Comparison of ENCODE assay signal across 1 cellular context in the genomic region with DNA sequence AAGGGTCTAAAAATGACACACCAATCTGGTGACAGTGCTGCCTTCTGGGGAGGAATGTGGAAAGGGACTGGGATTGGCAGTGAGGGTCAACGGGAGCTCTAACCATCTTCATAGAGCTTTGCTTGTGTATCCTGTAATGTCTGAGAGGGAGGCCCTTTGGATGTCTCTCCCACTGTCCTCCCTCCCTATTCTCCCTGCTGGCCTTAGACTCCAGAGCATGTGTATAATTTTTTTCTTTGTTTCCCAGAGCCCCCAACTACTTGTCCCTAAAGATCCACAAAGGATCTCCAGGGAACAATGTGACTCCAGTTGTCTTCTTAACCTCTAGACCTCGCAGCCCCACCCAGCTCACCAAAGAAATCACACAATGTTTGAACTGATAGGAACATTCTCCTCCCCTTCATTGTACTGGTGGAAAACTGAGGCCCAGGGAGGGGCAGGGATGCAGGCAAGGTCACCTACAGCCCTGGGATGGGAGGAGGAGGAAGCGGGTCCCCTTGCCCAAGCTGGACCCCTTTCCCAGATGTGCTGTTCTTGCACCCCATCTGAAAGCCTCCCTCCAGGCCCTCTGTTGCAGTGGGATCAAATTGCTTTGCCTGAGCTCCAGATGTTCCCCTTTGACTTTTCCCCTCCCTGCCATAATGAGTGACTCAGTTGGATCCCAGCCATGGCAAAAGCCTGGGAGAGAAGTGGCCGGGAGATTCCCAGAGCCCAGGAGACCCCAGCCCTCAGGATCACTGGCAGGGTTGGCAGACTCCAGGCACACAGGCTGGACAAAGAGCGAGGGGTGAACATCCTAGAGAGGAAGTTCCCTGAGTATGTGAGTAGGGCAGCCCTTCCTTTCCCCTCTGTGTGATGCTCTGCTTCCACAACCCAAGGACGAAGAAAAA.
TF ChIP-seq lines count a peak whose summit lies in the region.

No MANE protein-coding gene starts in this region.

TF ChIP-seq in GM12878, 131 proteins besides CTCF, POLR2A, EP300 and RAD21:
- TF ChIP-seq, protein P1, sequence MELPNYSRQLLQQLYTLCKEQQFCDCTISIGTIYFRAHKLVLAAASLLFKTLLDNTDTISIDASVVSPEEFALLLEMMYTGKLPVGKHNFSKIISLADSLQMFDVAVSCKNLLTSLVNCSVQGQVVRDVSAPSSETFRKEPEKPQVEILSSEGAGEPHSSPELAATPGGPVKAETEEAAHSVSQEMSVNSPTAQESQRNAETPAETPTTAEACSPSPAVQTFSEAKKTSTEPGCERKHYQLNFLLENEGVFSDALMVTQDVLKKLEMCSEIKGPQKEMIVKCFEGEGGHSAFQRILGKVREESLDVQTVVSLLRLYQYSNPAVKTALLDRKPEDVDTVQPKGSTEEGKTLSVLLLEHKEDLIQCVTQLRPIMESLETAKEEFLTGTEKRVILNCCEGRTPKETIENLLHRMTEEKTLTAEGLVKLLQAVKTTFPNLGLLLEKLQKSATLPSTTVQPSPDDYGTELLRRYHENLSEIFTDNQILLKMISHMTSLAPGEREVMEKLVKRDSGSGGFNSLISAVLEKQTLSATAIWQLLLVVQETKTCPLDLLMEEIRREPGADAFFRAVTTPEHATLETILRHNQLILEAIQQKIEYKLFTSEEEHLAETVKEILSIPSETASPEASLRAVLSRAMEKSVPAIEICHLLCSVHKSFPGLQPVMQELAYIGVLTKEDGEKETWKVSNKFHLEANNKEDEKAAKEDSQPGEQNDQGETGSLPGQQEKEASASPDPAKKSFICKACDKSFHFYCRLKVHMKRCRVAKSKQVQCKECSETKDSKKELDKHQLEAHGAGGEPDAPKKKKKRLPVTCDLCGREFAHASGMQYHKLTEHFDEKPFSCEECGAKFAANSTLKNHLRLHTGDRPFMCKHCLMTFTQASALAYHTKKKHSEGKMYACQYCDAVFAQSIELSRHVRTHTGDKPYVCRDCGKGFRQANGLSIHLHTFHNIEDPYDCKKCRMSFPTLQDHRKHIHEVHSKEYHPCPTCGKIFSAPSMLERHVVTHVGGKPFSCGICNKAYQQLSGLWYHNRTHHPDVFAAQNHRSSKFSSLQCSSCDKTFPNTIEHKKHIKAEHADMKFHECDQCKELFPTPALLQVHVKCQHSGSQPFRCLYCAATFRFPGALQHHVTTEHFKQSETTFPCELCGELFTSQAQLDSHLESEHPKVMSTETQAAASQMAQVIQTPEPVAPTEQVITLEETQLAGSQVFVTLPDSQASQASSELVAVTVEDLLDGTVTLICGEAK (IDR thresholded peaks at IDR 0.05; ENCODE audit: borderline replicate concordance): no peak
- TF ChIP-seq SIX5 (IDR thresholded peaks at IDR 0.05; ENCODE audit: low read depth, low read length, severe bottlenecking) (no peak), RELA (IDR thresholded peaks at IDR 0.05; ENCODE audit: borderline replicate concordance, partially characterized antibody) (no peak), E4F1 (IDR thresholded peaks at IDR 0.05; ENCODE audit: borderline replicate concordance, partially characterized antibody) (no peak), MYC (IDR thresholded peaks at IDR 0.05; ENCODE audit: insufficient read depth, insufficient read length, insufficient replicate concordance, low read length, severe bottlenecking) (no peak), NR2C1 (IDR thresholded peaks at IDR 0.05) (no peak), KLF5 (IDR thresholded peaks at IDR 0.05; ENCODE audit: partially characterized antibody) (no peak), PML (IDR thresholded peaks at IDR 0.05; ENCODE audit: low read length) (no peak), IKZF1 (conservative IDR thresholded peaks at IDR 0.05) (no peak), RUNX3 (IDR thresholded peaks at IDR 0.05; ENCODE audit: low read length) (no peak), PAX8 (IDR thresholded peaks at IDR 0.05) (no peak), MTA3 (IDR thresholded peaks at IDR 0.05; ENCODE audit: borderline replicate concordance, low read length) (no peak), TCF7 (IDR thresholded peaks at IDR 0.05; ENCODE audit: borderline replicate concordance) (no peak), ZNF622 (IDR thresholded peaks at IDR 0.05) (no peak), HDAC2 (IDR thresholded peaks at IDR 0.05) (no peak), MEF2A (IDR thresholded peaks at IDR 0.05; ENCODE audit: insufficient read depth, low read depth, low read length) (no peak)
- TF ChIP-seq, protein P2, sequence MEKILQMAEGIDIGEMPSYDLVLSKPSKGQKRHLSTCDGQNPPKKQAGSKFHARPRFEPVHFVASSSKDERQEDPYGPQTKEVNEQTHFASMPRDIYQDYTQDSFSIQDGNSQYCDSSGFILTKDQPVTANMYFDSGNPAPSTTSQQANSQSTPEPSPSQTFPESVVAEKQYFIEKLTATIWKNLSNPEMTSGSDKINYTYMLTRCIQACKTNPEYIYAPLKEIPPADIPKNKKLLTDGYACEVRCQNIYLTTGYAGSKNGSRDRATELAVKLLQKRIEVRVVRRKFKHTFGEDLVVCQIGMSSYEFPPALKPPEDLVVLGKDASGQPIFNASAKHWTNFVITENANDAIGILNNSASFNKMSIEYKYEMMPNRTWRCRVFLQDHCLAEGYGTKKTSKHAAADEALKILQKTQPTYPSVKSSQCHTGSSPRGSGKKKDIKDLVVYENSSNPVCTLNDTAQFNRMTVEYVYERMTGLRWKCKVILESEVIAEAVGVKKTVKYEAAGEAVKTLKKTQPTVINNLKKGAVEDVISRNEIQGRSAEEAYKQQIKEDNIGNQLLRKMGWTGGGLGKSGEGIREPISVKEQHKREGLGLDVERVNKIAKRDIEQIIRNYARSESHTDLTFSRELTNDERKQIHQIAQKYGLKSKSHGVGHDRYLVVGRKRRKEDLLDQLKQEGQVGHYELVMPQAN (conservative IDR thresholded peaks at IDR 0.05): no peak
